Comparison of ENCODE assay signal across 23 cellular contexts in the genomic region with DNA sequence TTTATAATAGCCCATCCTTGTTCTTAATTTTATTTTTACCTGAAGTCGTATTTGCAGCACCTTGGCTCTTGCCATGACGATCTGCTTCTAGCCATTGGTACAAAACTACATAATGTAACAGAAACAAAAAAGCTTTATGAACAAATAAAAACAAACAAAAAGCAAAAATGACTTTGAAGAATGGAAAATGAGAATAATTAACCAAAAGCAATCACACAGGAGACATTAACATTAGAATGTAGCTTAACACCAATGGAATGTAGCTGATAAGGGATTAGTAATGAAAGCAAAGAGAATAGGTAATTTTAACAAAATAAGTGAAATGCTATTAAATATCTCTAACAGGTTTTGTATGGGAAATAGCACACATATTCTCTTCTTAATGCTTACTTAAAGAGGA.
DNase-seq lines count a peak whose midpoint lies in the region; ATAC-seq, FAIRE-seq and TF ChIP-seq lines count a peak whose summit lies in the region.
"Had no signal": no experiment of that assay in that cellular context is flagged by ENCODE, and none has a peak within 500 bp of the region (broad histone marks: within the 10 kb centered on the region; RNA-seq: fewer than 3 reads in every experiment).

No MANE protein-coding gene starts in this region.

- H4K20me1 ChIP-seq in HCT116 (ENCODE audit: insufficient read depth) (no peaks in the 10 kb centered on the region), keratinocyte (ENCODE audit: control insufficient read depth, extremely low read depth, insufficient read depth, low read length) (no peaks in the 10 kb centered on the region), smooth muscle cell (ENCODE audit: low read depth) (no peaks in the 10 kb centered on the region)

- TF ChIP-seq CTCF in A549 (IDR thresholded peaks at IDR 0.05) (no peak), HCT116 (IDR thresholded peaks at IDR 0.05 in 2 of 3, conservative IDR thresholded peaks at IDR 0.05 in 1 of 3; ENCODE audit: borderline replicate concordance in 1 of 3, insufficient read depth in 1 of 3, low read depth in 2 of 3, low read length in 2 of 3) (no peak), keratinocyte (optimal IDR thresholded peaks at IDR 0.05 in 1 of 3, IDR thresholded peaks at IDR 0.05 in 1 of 3, conservative IDR thresholded peaks at IDR 0.05 in 1 of 3; ENCODE audit: extremely low read depth in 1 of 3, insufficient read depth in 2 of 3, low read length in 3 of 3) (no peak), smooth muscle cell (IDR thresholded peaks at IDR 0.05; ENCODE audit: borderline replicate concordance, insufficient read depth, poor library complexity, severe bottlenecking) (no peak), suprapubic skin (IDR thresholded peaks at IDR 0.05) (no peak)

- no peak overlapping the region for H2AFZ ChIP-seq in HCT116 (ENCODE audit: low read depth, low read length, poor library complexity, severe bottlenecking)
- H2AFZ ChIP-seq in keratinocyte (ENCODE audit: control insufficient read depth, low read length): no peak overlapping the region
- no peak overlapping the region for H2AFZ ChIP-seq in smooth muscle cell (ENCODE audit: low read depth)

- H3K36me3 ChIP-seq in HCT116 (ENCODE audit: control insufficient read depth in 1 of 2, insufficient read depth in 2 of 2, low read length in 2 of 2): peaks cover 0 to 4% of the 10 kb centered on the region in 2 experiments; a peak in 1 of 4 replicates
- H3K36me3 ChIP-seq in keratinocyte (ENCODE audit: control insufficient read depth in 2 of 2, extremely low read depth in 1 of 2, insufficient read depth in 2 of 2, low read length in 2 of 2): no peaks in the 10 kb centered on the region
- no peaks in the 10 kb centered on the region for H3K36me3 ChIP-seq in smooth muscle cell (ENCODE audit: low read depth)
- H3K36me3 ChIP-seq in suprapubic skin: no peaks in the 10 kb centered on the region

- H3K4me1 Mint-ChIP-seq in T-helper 17 cell: peaks cover 2% of the 10 kb centered on the region

- H3K27ac ChIP-seq in A549: peak overlapping the region; percentile 73 to 94
- peak overlapping the region; percentile 78; the same call in 1 of the 2 replicates for H3K27ac ChIP-seq in HCT116 (ENCODE audit: low read depth, low read length)
- H3K27ac ChIP-seq in keratinocyte (ENCODE audit: control insufficient read depth, insufficient read depth, low read length): no peak overlapping the region
- no peak overlapping the region for H3K27ac ChIP-seq in smooth muscle cell (ENCODE audit: low read depth)
- H3K27ac ChIP-seq in suprapubic skin: no peak overlapping the region
- H3K27ac ChIP-seq: KMS-11, SJCRH30 had no signal

- TF ChIP-seq RAD21 in A549 (conservative IDR thresholded peaks at IDR 0.05 in 1 of 2, IDR thresholded peaks at IDR 0.05 in 1 of 2): no peak
- no peak for TF ChIP-seq RAD21 in HCT116 (IDR thresholded peaks at IDR 0.05; ENCODE audit: low read depth)

- 86% methylated on average over 2 of the region's 2 CpGs for WGBS in A549 (ENCODE audit: missing lambda C conversion rate)
- 62% methylated on average over 2 of the region's 2 CpGs for WGBS in smooth muscle cell (ENCODE audit: low lambda C conversion rate)
- WGBS in suprapubic skin: 57% methylated on average over 2 of the region's 2 CpGs

- no peak for TF ChIP-seq EP300 in A549 (IDR thresholded peaks at IDR 0.05)
- no peak for TF ChIP-seq EP300 in suprapubic skin (IDR thresholded peaks at IDR 0.05)

- H3K9me1 ChIP-seq in keratinocyte (ENCODE audit: control insufficient read depth, extremely low read depth, insufficient read depth, low read length): no peaks in the 10 kb centered on the region

- H3K4me2 ChIP-seq in A549 (peak overlapping the region; percentile 95), HCT116 (ENCODE audit: low read length) (no peak overlapping the region), keratinocyte (ENCODE audit: control insufficient read depth, extremely low read depth, insufficient read depth, low read depth, low read length) (peak overlapping the region; percentile 18), smooth muscle cell (no peak overlapping the region)
- H3K4me2 ChIP-seq: KMS-11 had no signal

- H3K27me3 Mint-ChIP-seq in T-helper 17 cell: peaks cover 15% of the 10 kb centered on the region

- dilution Hi-C loops in keratinocyte (cut with MboI; ENCODE audit: extremely low pct_ligation_motif_present, low sequenced_read_pairs): no loop called here

- H3K79me2 ChIP-seq in HCT116 (ENCODE audit: insufficient read depth, low read length) (peaks cover 5% of the 10 kb centered on the region; the same call in 1 of the 2 replicates), keratinocyte (ENCODE audit: control insufficient read depth, insufficient read depth, low read length) (no peaks in the 10 kb centered on the region), smooth muscle cell (ENCODE audit: low read depth) (peaks cover 4% of the 10 kb centered on the region)

- POLR2A ChIA-PET in A549 (lab: Yijun Ruan, JAX) (interaction anchor here (0.6 kb wide), 1 partner anchor 416 kb away, joined by 3 read pairs; no protein-coding TSS in a partner anchor), HCT116 (lab: Charles Lee) (interaction anchor here (2.0 kb wide), 1 partner anchor 19 kb away, joined by 4 read pairs; no protein-coding TSS in a partner anchor)

- intact Hi-C loops in HCT116 (cut with micrococcal nuclease): no loop called here

- H3K9me2 ChIP-seq in HCT116 (ENCODE audit: insufficient read depth): no peaks in the 10 kb centered on the region

- H3K4me3 Mint-ChIP-seq in T-helper 17 cell: no peak overlapping the region

- H3K9me3 ChIP-seq in A549 (0 out of 3 replicates have a peak, but pooled peaks cover under 1% of the 10 kb centered on the region), HCT116 (ENCODE audit: control insufficient read depth in 1 of 2, insufficient read depth in 1 of 2, low read depth in 1 of 2, low read length in 2 of 2) (peaks cover 0 to under 1% of the 10 kb centered on the region in 2 experiments; a peak in 1 of 4 replicates), T-helper 17 cell (ENCODE audit: control insufficient read depth, low read length, poor library complexity, severe bottlenecking) (no peaks in the 10 kb centered on the region), keratinocyte (ENCODE audit: control insufficient read depth, low read depth, low read length) (no peaks in the 10 kb centered on the region), smooth muscle cell (replicated peaks; ENCODE audit: low read depth) (no peaks in the 10 kb centered on the region), suprapubic skin (no peaks in the 10 kb centered on the region)
- H3K9me3 ChIP-seq: SJCRH30 had no signal

- no peak for DNase-seq in A549 (ENCODE audit: low read depth in 1 of 2, low spot score in 1 of 2)
- DNase-seq in HCT116 (ENCODE audit: low read depth, low spot score): no peak
- DNase-seq in T-helper 17 cell: no peak
- no peak for DNase-seq in keratinocyte (ENCODE audit: low read depth, low spot score)
- DNase-seq in smooth muscle cell (lab: John Stamatoyannopoulos, UW; ENCODE audit: unreplicated experiment): no peak
- DNase-seq in suprapubic skin (ENCODE audit: low spot score in 2 of 2): no peak
- DNase-seq in G401 (ENCODE audit: low spot score): no peak
- no peak for DNase-seq in activated CD8-positive, alpha-beta memory T cell treated with anti-CD3 and anti-CD28 coated beads, Interleukin-2, amount 50 U/mL, for 48 hours
- DNase-seq: 8988T, Calu3, DMS153, GOT3, IMR-90, MM.1S, NCI-H2029, NCI-H446, NCI-H524 treated with DMSO at 0.1 percent for 48 hours, NCI-H774, SJCRH30 had no signal

- TF ChIP-seq POLR2A in A549 (IDR thresholded peaks at IDR 0.05; ENCODE audit: low read length): no peak
- TF ChIP-seq POLR2A in HCT116 (IDR thresholded peaks at IDR 0.05; ENCODE audit: borderline replicate concordance, extremely low read depth, insufficient read depth, insufficient read length): no peak
- TF ChIP-seq POLR2A in suprapubic skin (IDR thresholded peaks at IDR 0.05): no peak

- RAD21 ChIA-PET in HCT116 (lab: Charles Lee; ENCODE audit: low non-redundant PET in 1 of 2, low total read pairs in 2 of 2, uncharacterized antibody in 2 of 2, unreplicated experiment in 2 of 2): no interaction called here

- FAIRE-seq in A549 (lab: Jason Lieb, UNC): peak; percentile 68
- FAIRE-seq in keratinocyte (lab: Jason Lieb, UNC): no peak
- FAIRE-seq: HTR-8/SVneo had no signal

- H3K27ac Mint-ChIP-seq in T-helper 17 cell: peak overlapping the region; percentile 12

- H3K9ac ChIP-seq in HCT116 (ENCODE audit: low read length) (no peak overlapping the region), keratinocyte (ENCODE audit: control insufficient read depth, extremely low read depth, insufficient read depth, low read length) (no peak overlapping the region), smooth muscle cell (ENCODE audit: low read depth) (no peak overlapping the region)
- H3K9ac ChIP-seq: KMS-11 had no signal

- H3K4me1 ChIP-seq in A549: peaks cover 63% of the 10 kb centered on the region
- H3K4me1 ChIP-seq in HCT116 (ENCODE audit: control insufficient read depth in 1 of 2, insufficient read depth in 2 of 2, low read length in 2 of 2): peaks cover 48 to 63% of the 10 kb centered on the region in 2 experiments
- H3K4me1 ChIP-seq in keratinocyte (ENCODE audit: control insufficient read depth, extremely low read depth, insufficient read depth, low read length): peaks cover 8% of the 10 kb centered on the region
- H3K4me1 ChIP-seq in smooth muscle cell (ENCODE audit: low read depth): no peaks in the 10 kb centered on the region
- no peaks in the 10 kb centered on the region for H3K4me1 ChIP-seq in suprapubic skin
- H3K4me1 ChIP-seq: SJCRH30 had no signal

- no peak for ATAC-seq in A549
- no peak for ATAC-seq in HCT116
- no peak for ATAC-seq in T-helper 17 cell
- ATAC-seq: Right ventricle myocardium inferior, SK-N-SH treated with all-trans-retinoic acid at 6 μM for 48 hours had no signal

- H3K4me3 ChIP-seq in A549: no peak overlapping the region
- no peak overlapping the region for H3K4me3 ChIP-seq in HCT116 (replicated peaks in 1 of 2; ENCODE audit: low read depth in 1 of 2, low read length in 2 of 2)
- H3K4me3 ChIP-seq in keratinocyte (ENCODE audit: control insufficient read depth in 2 of 3, extremely low read depth in 1 of 3, insufficient read depth in 2 of 3, low read depth in 1 of 3, low read length in 3 of 3): no peak overlapping the region
- H3K4me3 ChIP-seq in smooth muscle cell: no peak overlapping the region
- H3K4me3 ChIP-seq in suprapubic skin: no peak overlapping the region
- H3K4me3 ChIP-seq: SJCRH30 had no signal

- BruUV-seq in HCT116 (replicated peaks; lab: Mats Ljungman, UMichigan): no TSS peak

- H3K27me3 ChIP-seq in HCT116 (ENCODE audit: insufficient read depth, low read length) (no peaks in the 10 kb centered on the region), keratinocyte (ENCODE audit: control insufficient read depth, extremely low read depth, insufficient read depth, low read length) (no peaks in the 10 kb centered on the region), smooth muscle cell (ENCODE audit: low read depth) (no peaks in the 10 kb centered on the region), suprapubic skin (no peaks in the 10 kb centered on the region)
- H3K27me3 ChIP-seq: SJCRH30 had no signal

- no peaks in the 10 kb centered on the region for H3K36me3 Mint-ChIP-seq in T-helper 17 cell (ENCODE audit: low read depth)

- in situ Hi-C loops in G401 (cut with HindIII; ENCODE audit: low sequenced_read_pairs): no loop called here

- CTCF ChIA-PET in A549 (lab: Yijun Ruan, JAX) (interaction anchor here (1.4 kb wide), 1 partner anchor 96 kb away, joined by 3 read pairs; no protein-coding TSS in a partner anchor), HCT116 (lab: Charles Lee) (no interaction called here)

- no peaks in the 10 kb centered on the region for H3F3A ChIP-seq in smooth muscle cell (ENCODE audit: low read depth)

Comparison
In these comparisons a context has a peak if more than half of its experiments do, and no peak if none do; other contexts are left out.
1. H3K27ac ChIP-seq: peak in A549 (2 of 2) and HCT116 (single experiment); none in keratinocyte (single experiment), smooth muscle cell (single experiment) and suprapubic skin (single experiment).
2. H3K4me2 ChIP-seq: peak in A549 (single experiment) and keratinocyte (single experiment); none in HCT116 (single experiment) and smooth muscle cell (single experiment).